In genomic region chr13:59665736-59666135, GRCh38 we compare ENCODE assay signal across 24 cellular contexts.
"Had no signal": no experiment of that assay in that cellular context is flagged by ENCODE, and none has a peak within 500 bp of the region (broad histone marks: within the 10 kb centered on the region; RNA-seq: fewer than 3 reads in every experiment).

No MANE protein-coding gene starts in this region.

- H3K4me1 Mint-ChIP-seq: activated T-helper 17 cell treated with anti-CD3 and anti-CD28 coated beads, Interleukin-2, amount 50 U/mL, for 72 hours had no signal

- H3K4me1 ChIP-seq: adrenal gland, suprapubic skin had no signal

- ATAC-seq: activated T-helper 17 cell treated with anti-CD3 and anti-CD28 coated beads, Interleukin-2, amount 50 U/mL, for 72 hours; natural killer cell treated with Interleukin-12 subunit alpha and Interleukin-12 subunit beta and Interleukin-15 and Interleukin-18, amount 100 ng/mL, for 72 hours; stimulated activated memory B cell treated with anti-CD40 and anti-IgM and Interleukin-4, amounts not matched to agents 10 μg/mL and 1 μg/mL and 100 μg/mL, for 72 hours; WTC11 had no signal

- H3K9me3 ChIP-seq: neutrophil, pancreas, stomach, suprapubic skin, tibial nerve had no signal

- H3K4me3 ChIP-seq: adrenal gland, coronary artery, pancreas, skin epidermis, stomach, suprapubic skin, tibial nerve had no signal

- FAIRE-seq: astrocyte, bronchial epithelial cell, pancreas had no signal

- H3K27me3 ChIP-seq: adrenal gland, neutrophil, pancreas, stomach, suprapubic skin, tibial nerve had no signal

- DNase-seq: activated T-cell treated with anti-CD3 and anti-CD28 coated beads, Interleukin-2, amount 50 U/mL, for 1 hour; adrenal gland; foreskin melanocyte; immature natural killer cell; kidney glomerular epithelial cell; left ventricle myocardium superior; pancreas; right cardiac atrium; stimulated activated CD4-positive, alpha-beta T cell treated with anti-CD3 and anti-CD28 coated beads, Interleukin-2, amount 100 ng/mL, for 24 hours; stomach; T1000 had no signal

- H3K27ac ChIP-seq: adrenal gland, coronary artery, neutrophil, stomach, suprapubic skin, tibial nerve had no signal

- H3K36me3 ChIP-seq: adrenal gland, neutrophil, pancreas, stomach, suprapubic skin, tibial nerve had no signal

- H3K27ac Mint-ChIP-seq: activated naive CD8-positive, alpha-beta T cell; activated T-helper 17 cell treated with anti-CD3 and anti-CD28 coated beads, Interleukin-2, amount 50 U/mL, for 72 hours; immature natural killer cell; natural killer cell treated with Interleukin-12 subunit alpha and Interleukin-12 subunit beta and Interleukin-15 and Interleukin-18, amount 100 ng/mL, for 72 hours; stimulated activated memory B cell treated with anti-CD40 and anti-IgM and Interleukin-4, amounts not matched to agents 10 μg/mL and 1 μg/mL and 100 μg/mL, for 72 hours; T-helper 1 cell treated with Interleukin-12 subunit alpha and Interleukin-12 subunit beta and Interleukin-4 antibody, amounts not matched to agents 30 μg/mL and 1 μg/mL, for 36 hours had no signal

- H3K36me3 Mint-ChIP-seq: activated naive CD8-positive, alpha-beta T cell; immature natural killer cell; natural killer cell treated with Interleukin-12 subunit alpha and Interleukin-12 subunit beta and Interleukin-15 and Interleukin-18, amount 100 ng/mL, for 72 hours; stimulated activated memory B cell treated with anti-CD40 and anti-IgM and Interleukin-4, amounts not matched to agents 10 μg/mL and 1 μg/mL and 100 μg/mL, for 72 hours had no signal

- H3K4me3 Mint-ChIP-seq: activated naive CD8-positive, alpha-beta T cell; activated T-helper 17 cell treated with anti-CD3 and anti-CD28 coated beads, Interleukin-2, amount 50 U/mL, for 72 hours; immature natural killer cell; natural killer cell treated with Interleukin-12 subunit alpha and Interleukin-12 subunit beta and Interleukin-15 and Interleukin-18, amount 100 ng/mL, for 72 hours; stimulated activated memory B cell treated with anti-CD40 and anti-IgM and Interleukin-4, amounts not matched to agents 10 μg/mL and 1 μg/mL and 100 μg/mL, for 72 hours; T-helper 1 cell treated with Interleukin-12 subunit alpha and Interleukin-12 subunit beta and Interleukin-4 antibody, amounts not matched to agents 30 μg/mL and 1 μg/mL, for 36 hours; WTC11 had no signal

- H3K9me3 Mint-ChIP-seq: activated T-helper 17 cell treated with anti-CD3 and anti-CD28 coated beads, Interleukin-2, amount 50 U/mL, for 72 hours; immature natural killer cell; natural killer cell treated with Interleukin-12 subunit alpha and Interleukin-12 subunit beta and Interleukin-15 and Interleukin-18, amount 100 ng/mL, for 72 hours; stimulated activated memory B cell treated with anti-CD40 and anti-IgM and Interleukin-4, amounts not matched to agents 10 μg/mL and 1 μg/mL and 100 μg/mL, for 72 hours; T-helper 1 cell treated with Interleukin-12 subunit alpha and Interleukin-12 subunit beta and Interleukin-4 antibody, amounts not matched to agents 30 μg/mL and 1 μg/mL, for 36 hours had no signal
